ENCODE assay signal across 21 cellular contexts in genomic region chr9:137970686-137971476, GRCh38.
DNase-seq lines count a peak whose midpoint lies in the region; ATAC-seq and TF ChIP-seq lines count a peak whose summit lies in the region.
"Had no signal": no experiment of that assay in that cellular context is flagged by ENCODE, and none has a peak within 500 bp of the region (broad histone marks: within the 10 kb centered on the region; RNA-seq: fewer than 3 reads in every experiment).

No MANE protein-coding gene starts in this region.

- no peak for TF ChIP-seq EP300 in suprapubic skin (IDR thresholded peaks at IDR 0.05)

- H3K27ac Mint-ChIP-seq in activated CD8-positive, alpha-beta memory T cell treated with anti-CD3 and anti-CD28 coated beads, Interleukin-2, amount 10 ng/mL, durations not matched to agents 7 days and 5 days = no peak overlapping the region
- H3K27ac Mint-ChIP-seq: activated T-helper 1 cell treated with anti-CD3 and anti-CD28 coated beads, Interleukin-12 subunit alpha, Interleukin-12 subunit beta, Interleukin-2, Interleukin-4 antibody, amounts not matched to agents 30 ng/mL and 10 ng/mL and 1 ng/mL, durations not matched to agents 14 hours and 24 hours and 36 hours; stimulated activated naive CD8-positive, alpha-beta T cell treated with anti-CD3 and anti-CD28 coated beads, Interleukin-15, Interleukin-2, amounts not matched to agents 100 ng/mL and 50 ng/mL, for 24 hours had no signal

- H3K4me3 Mint-ChIP-seq in activated CD8-positive, alpha-beta memory T cell treated with anti-CD3 and anti-CD28 coated beads, Interleukin-2, amount 10 ng/mL, durations not matched to agents 7 days and 5 days = no peak overlapping the region
- H3K4me3 Mint-ChIP-seq: activated T-helper 1 cell treated with anti-CD3 and anti-CD28 coated beads, Interleukin-12 subunit alpha, Interleukin-12 subunit beta, Interleukin-2, Interleukin-4 antibody, amounts not matched to agents 30 ng/mL and 10 ng/mL and 1 ng/mL, durations not matched to agents 14 hours and 24 hours and 36 hours; stimulated activated naive CD8-positive, alpha-beta T cell treated with anti-CD3 and anti-CD28 coated beads, Interleukin-15, Interleukin-2, amounts not matched to agents 100 ng/mL and 50 ng/mL, for 24 hours had no signal

- H3K27me3 ChIP-seq in right lobe of liver (no peaks in the 10 kb centered on the region), suprapubic skin (peaks cover 10% of the 10 kb centered on the region)
- H3K27me3 ChIP-seq: BLaER1, neutrophil, upper lobe of left lung had no signal

- H3K4me1 ChIP-seq in right lobe of liver = no peaks in the 10 kb centered on the region
- no peaks in the 10 kb centered on the region for H3K4me1 ChIP-seq in suprapubic skin
- H3K4me1 ChIP-seq: BLaER1, Caco-2, esophagus muscularis mucosa, upper lobe of left lung had no signal

- no peaks in the 10 kb centered on the region for H3K4me1 Mint-ChIP-seq in activated CD8-positive, alpha-beta memory T cell treated with anti-CD3 and anti-CD28 coated beads, Interleukin-2, amount 10 ng/mL, durations not matched to agents 7 days and 5 days

- TF ChIP-seq POLR2A in right lobe of liver (IDR thresholded peaks at IDR 0.05) (no peak), suprapubic skin (IDR thresholded peaks at IDR 0.05) (no peak)

- H3K36me3 ChIP-seq in right lobe of liver (no peaks in the 10 kb centered on the region), suprapubic skin (no peaks in the 10 kb centered on the region)
- H3K36me3 ChIP-seq: BLaER1, esophagus muscularis mucosa, neutrophil, upper lobe of left lung had no signal

- 78% methylated on average over 14 of the region's 18 CpGs for WGBS in right lobe of liver (ENCODE audit: insufficient coverage, low coverage, low lambda C conversion rate, missing lambda C conversion rate)
- WGBS in suprapubic skin = 77% methylated on average over 7 of the region's 18 CpGs

- no peaks in the 10 kb centered on the region for H3K9me3 Mint-ChIP-seq in activated CD8-positive, alpha-beta memory T cell treated with anti-CD3 and anti-CD28 coated beads, Interleukin-2, amount 10 ng/mL, durations not matched to agents 7 days and 5 days (ENCODE audit: low read depth)
- H3K9me3 Mint-ChIP-seq: activated T-helper 1 cell treated with anti-CD3 and anti-CD28 coated beads, Interleukin-12 subunit alpha, Interleukin-12 subunit beta, Interleukin-2, Interleukin-4 antibody, amounts not matched to agents 30 ng/mL and 10 ng/mL and 1 ng/mL, durations not matched to agents 14 hours and 24 hours and 36 hours; stimulated activated naive CD8-positive, alpha-beta T cell treated with anti-CD3 and anti-CD28 coated beads, Interleukin-15, Interleukin-2, amounts not matched to agents 100 ng/mL and 50 ng/mL, for 24 hours had no signal

- DNase-seq in activated CD8-positive, alpha-beta memory T cell treated with anti-CD3 and anti-CD28 coated beads for 24 hours = peak; percentile 38
- DNase-seq in activated CD8-positive, alpha-beta memory T cell treated with anti-CD3 and anti-CD28 coated beads, Interleukin-2, amount 10 ng/mL, durations not matched to agents 7 days and 5 days = no peak
- peak; percentile 21 for DNase-seq in SK-N-DZ (ENCODE audit: low spot score)
- DNase-seq in right lobe of liver = peak in 2 of 3 donors; percentile 31 to 35
- peak; percentile 29 to 69 for DNase-seq in suprapubic skin (ENCODE audit: low spot score in 2 of 2)
- no peak for DNase-seq in DMS79 treated with DMSO at 0.1 percent for 48 hours (lab: John Stamatoyannopoulos, UW)
- DNase-seq: effector CD8-positive, alpha-beta T cell; GM23248; hypothalamus; NCI-H2107 had no signal

- H3K36me3 Mint-ChIP-seq in activated CD8-positive, alpha-beta memory T cell treated with anti-CD3 and anti-CD28 coated beads, Interleukin-2, amount 10 ng/mL, durations not matched to agents 7 days and 5 days = no peaks in the 10 kb centered on the region

- H3K27ac ChIP-seq in right lobe of liver (no peak overlapping the region), suprapubic skin (no peak overlapping the region)
- H3K27ac ChIP-seq: BLaER1, esophagus muscularis mucosa, GM23248, HL-60, neutrophil, upper lobe of left lung had no signal

- ATAC-seq in activated CD8-positive, alpha-beta memory T cell treated with anti-CD3 and anti-CD28 coated beads, Interleukin-2, amount 10 ng/mL, durations not matched to agents 7 days and 5 days = no peak
- ATAC-seq in right lobe of liver = no peak
- no peak for ATAC-seq in GM21786 (IDR thresholded peaks at IDR 0.05; ENCODE audit: unreplicated experiment)
- ATAC-seq in GM19397 (IDR thresholded peaks at IDR 0.05; ENCODE audit: unreplicated experiment) = no peak

- intact Hi-C loops in right lobe of liver (cut with DNase I) = no loop called here

- H3K9me3 ChIP-seq in right lobe of liver (no peaks in the 10 kb centered on the region), suprapubic skin (no peaks in the 10 kb centered on the region)
- H3K9me3 ChIP-seq: BLaER1, Caco-2, esophagus muscularis mucosa, neutrophil, upper lobe of left lung had no signal

- TF ChIP-seq CTCF in right lobe of liver (IDR thresholded peaks at IDR 0.05) (no peak), suprapubic skin (IDR thresholded peaks at IDR 0.05) (no peak)

- no peaks in the 10 kb centered on the region for H3K27me3 Mint-ChIP-seq in activated CD8-positive, alpha-beta memory T cell treated with anti-CD3 and anti-CD28 coated beads, Interleukin-2, amount 10 ng/mL, durations not matched to agents 7 days and 5 days

- CTCF ChIA-PET in activated CD8-positive, alpha-beta memory T cell treated with anti-CD3 and anti-CD28 coated beads, Interleukin-2, amount 10 ng/mL, durations not matched to agents 7 days and 5 days (lab: Charles Lee) = no interaction called here

- H3K4me3 ChIP-seq in right lobe of liver = no peak overlapping the region
- no peak overlapping the region for H3K4me3 ChIP-seq in suprapubic skin
- H3K4me3 ChIP-seq: BLaER1, esophagus muscularis mucosa, GM23248, lung, upper lobe of left lung had no signal

Comparison
In these comparisons a context has a peak if more than half of its experiments do, and no peak if none do; other contexts are left out.
1. DNase-seq: peak in activated CD8-positive, alpha-beta memory T cell treated with anti-CD3 and anti-CD28 coated beads for 24 hours (single experiment), SK-N-DZ (single experiment), right lobe of liver (2 of 3) and suprapubic skin (2 of 2); none in activated CD8-positive, alpha-beta memory T cell treated with anti-CD3 and anti-CD28 coated beads, Interleukin-2, amount 10 ng/mL, durations not matched to agents 7 days and 5 days (single experiment) and DMS79 treated with DMSO at 0.1 percent for 48 hours (single experiment).